In the genomic region with DNA sequence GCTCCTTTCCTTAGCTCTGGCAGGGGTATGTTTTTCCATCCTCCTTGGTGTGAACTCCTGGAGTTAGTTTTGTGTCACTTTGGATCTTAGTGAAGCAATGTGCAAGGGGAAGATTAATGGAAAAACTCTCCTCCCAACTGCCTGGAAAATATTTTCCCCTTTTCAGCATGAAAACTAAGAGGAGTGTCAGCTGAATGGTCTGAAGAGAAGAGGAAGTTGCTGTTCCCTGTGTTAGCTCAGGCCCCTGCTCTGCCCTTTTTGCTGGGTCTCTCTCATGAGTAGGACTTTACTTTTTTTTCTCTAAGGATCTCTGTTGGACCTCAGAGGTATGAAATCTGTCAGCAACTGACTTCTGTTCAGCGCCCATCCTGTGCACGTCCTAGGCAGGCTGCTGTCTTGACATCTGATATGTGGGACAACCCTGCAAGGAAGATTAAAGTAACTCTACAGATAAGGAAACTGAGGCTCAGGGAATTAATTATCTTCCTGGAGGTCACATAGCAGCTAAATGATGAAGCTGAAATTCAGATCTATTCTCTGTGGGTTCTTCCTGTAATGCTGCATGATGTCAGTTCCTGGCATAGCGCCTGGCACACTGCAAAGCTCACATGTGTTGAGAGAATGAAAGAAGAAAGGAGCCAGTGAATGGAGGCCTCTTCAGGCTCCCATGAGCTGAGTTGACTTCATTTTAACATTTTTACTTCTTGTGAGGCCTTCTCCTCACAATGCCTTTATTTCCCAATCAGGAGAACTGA, we compare ENCODE assay signal across 10 cellular contexts.
A peak's percentile ranks its signal among the peaks of the same experiment; 100 is the strongest.
DNase-seq lines count a peak whose midpoint lies in the region; ATAC-seq and TF ChIP-seq lines count a peak whose summit lies in the region.
"Had no signal": no experiment of that assay in that cellular context is flagged by ENCODE, and none has a peak within 500 bp of the region (broad histone marks: within the 10 kb centered on the region; RNA-seq: fewer than 3 reads in every experiment).

No MANE protein-coding gene starts in this region.

- peak; percentile 92 for DNase-seq in Ammon's horn (ENCODE audit: low spot score)
- peak; percentile 53 for DNase-seq in PC-3
- DNase-seq in fibroblast of gingiva (ENCODE audit: low read depth), result peak; percentile 91
- no peak for DNase-seq in osteocyte (ENCODE audit: extremely low spot score, unreplicated experiment)
- no peak for DNase-seq in NCI-H1092 (lab: John Stamatoyannopoulos, UW)
- DNase-seq in HuH-7 (ENCODE audit: low spot score), result no peak
- DNase-seq in HK-2 (ENCODE audit: unreplicated experiment), result no peak
- no peak for DNase-seq in NCI-H2171 (lab: John Stamatoyannopoulos, UW)
- DNase-seq: activated CD8-positive, alpha-beta memory T cell treated with anti-CD3 and anti-CD28 coated beads, Interleukin-2, amount 50 U/mL, for 4 hours had no signal

- no peak overlapping the region for H3K4me3 Mint-ChIP-seq in osteocyte (ENCODE audit: unreplicated experiment)
- H3K4me3 Mint-ChIP-seq: neural progenitor cell had no signal

- H3K9me3 Mint-ChIP-seq in osteocyte (ENCODE audit: unreplicated experiment), result no peaks in the 10 kb centered on the region
- H3K9me3 Mint-ChIP-seq: neural progenitor cell had no signal

- H3K36me3 ChIP-seq in PC-3 (ENCODE audit: low read depth, low read length), result no peaks in the 10 kb centered on the region
- H3K36me3 ChIP-seq: neural progenitor cell had no signal

- H3K36me3 Mint-ChIP-seq in osteocyte (ENCODE audit: unreplicated experiment), result no peaks in the 10 kb centered on the region
- H3K36me3 Mint-ChIP-seq: neural progenitor cell had no signal

- peaks cover 16% of the 10 kb centered on the region for H3F3A ChIP-seq in PC-3 (ENCODE audit: low read length, unreplicated experiment)

- no peak overlapping the region for H2AFZ ChIP-seq in PC-3 (ENCODE audit: low read length)
- H2AFZ ChIP-seq: neural progenitor cell had no signal

- CTCF ChIA-PET in PC-3 (lab: Charles Lee), result no interaction called here

- H3K4me3 ChIP-seq in PC-3 (ENCODE audit: low read length), result no peak overlapping the region
- H3K4me3 ChIP-seq: neural progenitor cell had no signal

- H3K27me3 ChIP-seq in PC-3 (ENCODE audit: low read length), result no peaks in the 10 kb centered on the region
- H3K27me3 ChIP-seq: neural progenitor cell had no signal

- no peak overlapping the region for H3K9ac ChIP-seq in PC-3 (ENCODE audit: low read length)
- H3K9ac ChIP-seq: neural progenitor cell had no signal

- no peak overlapping the region for H3K4me2 ChIP-seq in PC-3 (ENCODE audit: low read length)
- H3K4me2 ChIP-seq: neural progenitor cell had no signal

- POLR2A ChIA-PET in PC-3 (lab: Charles Lee; ENCODE audit: unreplicated experiment), result no interaction called here

- no peaks in the 10 kb centered on the region for H3K27me3 Mint-ChIP-seq in osteocyte (ENCODE audit: unreplicated experiment)

- BruUV-seq in PC-3 (replicated peaks; lab: Mats Ljungman, UMichigan), result no TSS peak

- H3K27ac Mint-ChIP-seq in osteocyte (ENCODE audit: unreplicated experiment), result peak overlapping the region; percentile 74
- H3K27ac Mint-ChIP-seq: neural progenitor cell had no signal

- peaks cover 57% of the 10 kb centered on the region for H3K4me1 ChIP-seq in PC-3 (ENCODE audit: insufficient read depth, low read length)
- H3K4me1 ChIP-seq: neural progenitor cell had no signal

- H3K9me2 ChIP-seq in PC-3 (replicated peaks; ENCODE audit: low read length), result no peaks in the 10 kb centered on the region

- TF ChIP-seq CTCF in PC-3 (conservative IDR thresholded peaks at IDR 0.05; ENCODE audit: low read depth, low read length) (no peak), osteocyte (IDR thresholded peaks at IDR 0.05) (no peak)

- peaks cover 87% of the 10 kb centered on the region for H3K4me1 Mint-ChIP-seq in osteocyte (ENCODE audit: unreplicated experiment)

- H3K79me2 ChIP-seq in PC-3 (ENCODE audit: low read length), result no peaks in the 10 kb centered on the region

- intact Hi-C loops in PC-3 (cut with micrococcal nuclease), result loop anchor here (5.0 kb wide), 1 partner anchor 112 kb away; no protein-coding TSS in a partner anchor

- no peaks in the 10 kb centered on the region for H4K20me1 ChIP-seq in PC-3 (ENCODE audit: low read length)

- ATAC-seq in PC-3, result no peak

- H3K27ac ChIP-seq in PC-3 (ENCODE audit: low read length), result no peak overlapping the region
- H3K27ac ChIP-seq: neural progenitor cell had no signal

- no peaks in the 10 kb centered on the region for H3K9me3 ChIP-seq in PC-3 (ENCODE audit: low read length)

Comparison
In these comparisons a context has a peak if more than half of its experiments do, and no peak if none do; other contexts are left out.
1. DNase-seq: peak in Ammon's horn (single experiment), PC-3 (single experiment) and fibroblast of gingiva (single experiment); none in osteocyte (single experiment), NCI-H1092 (single experiment), HuH-7 (single experiment), HK-2 (single experiment) and NCI-H2171 (single experiment).